Comparison of ENCODE assay signal across 9 cellular contexts in the genomic region with DNA sequence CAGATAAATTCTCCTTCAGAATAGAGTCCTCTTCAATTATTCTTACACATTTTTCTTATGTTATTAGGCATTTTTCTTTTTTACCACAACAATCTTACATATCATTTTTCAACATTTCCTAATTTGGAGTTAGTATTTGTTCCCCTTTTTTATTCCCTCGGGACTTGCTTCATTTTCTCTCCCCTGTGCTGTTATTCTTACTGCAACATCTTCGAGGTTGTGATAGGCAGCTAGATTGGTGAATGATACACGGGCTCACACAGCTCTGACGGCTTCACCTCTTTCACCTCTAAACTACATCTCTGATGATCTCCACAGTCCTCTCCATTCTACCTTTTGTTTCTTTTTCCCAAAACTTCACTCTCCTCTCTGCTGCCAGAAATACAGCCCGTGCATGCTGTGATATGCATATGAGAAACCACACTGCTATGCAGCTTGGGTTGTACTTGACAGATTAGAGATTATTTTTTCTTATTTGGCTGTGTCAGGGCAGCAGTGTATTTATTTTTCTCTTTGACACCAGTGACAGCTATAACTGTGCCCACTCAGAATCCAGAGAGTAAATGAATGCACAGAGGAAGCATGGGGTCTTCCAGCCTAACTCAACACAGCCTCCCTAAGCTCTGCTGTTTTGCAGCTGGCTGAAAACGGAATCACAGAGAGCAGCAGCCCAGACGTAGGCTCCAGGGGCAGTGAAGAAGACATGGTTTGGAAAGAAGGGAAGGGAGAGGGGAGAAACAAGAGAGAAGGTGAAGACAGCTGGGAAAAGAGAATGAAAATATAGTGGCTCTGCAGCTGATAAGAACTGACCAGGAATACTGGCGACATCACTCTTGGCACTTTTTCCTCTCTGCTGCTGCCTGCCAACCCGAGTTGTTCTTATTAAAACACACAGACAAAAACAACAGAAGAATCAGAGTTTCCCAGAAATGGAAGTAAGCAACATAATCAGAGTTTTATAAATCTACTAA.
A peak's percentile ranks its signal among the peaks of the same experiment; 100 is the strongest.
DNase-seq lines count a peak whose midpoint lies in the region; ATAC-seq, FAIRE-seq and TF ChIP-seq lines count a peak whose summit lies in the region.
"Had no signal": no experiment of that assay in that cellular context is flagged by ENCODE, and none has a peak within 500 bp of the region (broad histone marks: within the 10 kb centered on the region; RNA-seq: fewer than 3 reads in every experiment).

No MANE protein-coding gene starts in this region.

- H3K27ac Mint-ChIP-seq in naive B cell (peak overlapping the region in 4 of 6 donors; percentile 6 to 22 (median 11)), immature natural killer cell (no peak overlapping the region)

- in situ Hi-C loops in HepG2 (cut with HindIII; ENCODE audit: extremely low pct_ligation_motif_present, low pct_unique_long_range_greater_than_20kb): no loop called here

- no peaks in the 10 kb centered on the region for H3K27me3 Mint-ChIP-seq in naive B cell
- H3K27me3 Mint-ChIP-seq in immature natural killer cell (ENCODE audit: low read depth in 3 of 3): peaks cover 0 to 1% (median 0%) of the 10 kb centered on the region in 3 donors

- H3K9me3 Mint-ChIP-seq in naive B cell: peaks cover 2 to 14% (median 8%) of the 10 kb centered on the region in 7 donors
- no peaks in the 10 kb centered on the region for H3K9me3 Mint-ChIP-seq in immature natural killer cell

- TF ChIP-seq POLR2A in right lobe of liver (IDR thresholded peaks at IDR 0.05) (no peak), HepG2 (IDR thresholded peaks at IDR 0.05; ENCODE audit: insufficient read depth in 1 of 2, low read depth in 2 of 2, low read length in 2 of 2) (no peak)

- H3K4me1 Mint-ChIP-seq in naive B cell (peaks cover 17 to 23% (median 21%) of the 10 kb centered on the region in 3 donors), immature natural killer cell (no peaks in the 10 kb centered on the region)

- no peak overlapping the region for H3K4me2 ChIP-seq in HepG2 (ENCODE audit: low read depth, low read length)

- 39% methylated on average over 9 of the region's 9 CpGs for WGBS in right lobe of liver (ENCODE audit: insufficient coverage, low coverage, low lambda C conversion rate, missing lambda C conversion rate)
- WGBS in HepG2 (ENCODE audit: low lambda C conversion rate): 2% methylated on average over 9 of the region's 9 CpGs
- WGBS in aorta, 2 donors: 3 to 5% methylated on average over 9 of the region's 9 CpGs

- BruUV-seq in HepG2 (replicated peaks; lab: Mats Ljungman, UMichigan): no TSS peak

- H3K27ac ChIP-seq in right lobe of liver (no peak overlapping the region), HepG2 (ENCODE audit: extremely low read length, insufficient read depth, low read length) (no peak overlapping the region), aorta (ENCODE audit: low read depth in 1 of 2, low read length in 2 of 2) (no peak overlapping the region)

- H3K4me3 Mint-ChIP-seq in naive B cell: peak overlapping the region in 3 of 8 donors; percentile 2 to 31 (median 8)
- no peak overlapping the region for H3K4me3 Mint-ChIP-seq in immature natural killer cell

- H3K9ac ChIP-seq in HepG2 (ENCODE audit: insufficient read depth, low read depth, low read length): no peak overlapping the region

- POLR2A ChIA-PET in HepG2 (lab: Yijun Ruan, JAX): no interaction called here

- H3K9me3 ChIP-seq in right lobe of liver: no peaks in the 10 kb centered on the region
- no peaks in the 10 kb centered on the region for H3K9me3 ChIP-seq in HepG2 (ENCODE audit: low read length)
- peaks cover 1% of the 10 kb centered on the region for H3K9me3 ChIP-seq in aorta (ENCODE audit: control insufficient read depth, low read length)

- TF ChIP-seq CTCF in right lobe of liver (IDR thresholded peaks at IDR 0.05): no peak
- no peak for TF ChIP-seq CTCF in HepG2 (CRISPR knock-in tag; IDR thresholded peaks at IDR 0.05)

- H3K4me1 ChIP-seq in right lobe of liver: no peaks in the 10 kb centered on the region
- H3K4me1 ChIP-seq in HepG2 (ENCODE audit: insufficient read depth, low read length): no peaks in the 10 kb centered on the region
- no peaks in the 10 kb centered on the region for H3K4me1 ChIP-seq in aorta (ENCODE audit: control insufficient read depth in 1 of 2, insufficient read depth in 2 of 2, low read length in 2 of 2)

- CTCF ChIA-PET in HepG2 (lab: Yijun Ruan, JAX; ENCODE audit: low intra/inter-chr PET ratio, low total read pairs): no interaction called here

- no peaks in the 10 kb centered on the region for H4K20me1 ChIP-seq in HepG2 (ENCODE audit: insufficient read depth, low read length)

- no peak for FAIRE-seq in HepG2 (lab: Jason Lieb, UNC)

- ATAC-seq in right lobe of liver: peak in 3 of 4 donors; percentile 30 to 37 (median 32)
- ATAC-seq in HepG2: no peak
- ATAC-seq in naive B cell (ENCODE audit: low read depth in 2 of 2): peak; percentile 46 to 64
- peak; percentile 79 for ATAC-seq in aorta (ENCODE audit: low FRiP score)

- DNase-seq in right lobe of liver (no peak), HepG2 (ENCODE audit: low spot score) (no peak), fibroblast of gingiva (ENCODE audit: low read depth) (peak; percentile 78), naive B cell (peak; percentile 24), aorta (peak; percentile 51 to 77), GM19240 (ENCODE audit: insufficient read length, low spot score) (no peak), NCI-H345 (lab: John Stamatoyannopoulos, UW) (no peak), immature natural killer cell (no peak)
- DNase-seq: activated CD8-positive, alpha-beta memory T cell treated with anti-CD3 and anti-CD28 coated beads, Interleukin-2, amount 50 U/mL, for 48 hours had no signal

- no peaks in the 10 kb centered on the region for H3K79me2 ChIP-seq in HepG2 (ENCODE audit: insufficient read depth, low read length)

- H3K4me3 ChIP-seq in right lobe of liver (no peak overlapping the region), HepG2 (replicated peaks in 1 of 3; ENCODE audit: insufficient read depth in 1 of 3, low read depth in 2 of 3, low read length in 3 of 3) (no peak overlapping the region), aorta (ENCODE audit: low read length in 2 of 2) (peak overlapping the region; percentile 50 to 59)

- intact Hi-C loops in right lobe of liver (cut with DNase I) (no loop called here), HepG2 (cut with micrococcal nuclease; ENCODE audit: unreplicated experiment) (no loop called here), aorta (cut with DNase I) (no loop called here)

- TF ChIP-seq EP300 in HepG2 (IDR thresholded peaks at IDR 0.05; ENCODE audit: low read depth in 2 of 2, low read length in 2 of 2) (no peak), HepG2 (CRISPR knock-in tag; IDR thresholded peaks at IDR 0.05; ENCODE audit: borderline replicate concordance) (no peak)

- no peak for TF ChIP-seq RAD21 in HepG2 (CRISPR knock-in tag; IDR thresholded peaks at IDR 0.05)

- no peak overlapping the region for H2AFZ ChIP-seq in HepG2 (ENCODE audit: low read length)

- H3K36me3 ChIP-seq in right lobe of liver (no peaks in the 10 kb centered on the region), HepG2 (replicated peaks in 1 of 2; ENCODE audit: control insufficient read depth in 1 of 2, insufficient read depth in 2 of 2, low read length in 2 of 2) (no peaks in the 10 kb centered on the region), aorta (ENCODE audit: control insufficient read depth in 1 of 2, insufficient read depth in 2 of 2, low read length in 1 of 2) (no peaks in the 10 kb centered on the region)

- peaks cover 22 to 24% of the 10 kb centered on the region in 2 donors for H3K36me3 Mint-ChIP-seq in naive B cell
- peaks cover 7 to 13% (median 12%) of the 10 kb centered on the region in 3 donors for H3K36me3 Mint-ChIP-seq in immature natural killer cell

- no peaks in the 10 kb centered on the region for H3K27me3 ChIP-seq in right lobe of liver
- H3K27me3 ChIP-seq in HepG2 (ENCODE audit: control insufficient read depth in 1 of 2, insufficient read depth in 2 of 2, low read length in 2 of 2): no peaks in the 10 kb centered on the region
- no peaks in the 10 kb centered on the region for H3K27me3 ChIP-seq in aorta (ENCODE audit: control insufficient read depth in 1 of 2, insufficient read depth in 2 of 2, low read length in 1 of 2)

TF ChIP-seq in HepG2, 621 proteins besides CTCF, POLR2A, EP300 and RAD21 (continues in another document):
- TF ChIP-seq PHF5A (CRISPR knock-in tag; IDR thresholded peaks at IDR 0.05; ENCODE audit: low read depth, unreplicated experiment): no peak
- no peak for TF ChIP-seq YEATS2 (CRISPR knock-in tag; IDR thresholded peaks at IDR 0.05; ENCODE audit: borderline replicate concordance)
- TF ChIP-seq ZNF660 (CRISPR knock-in tag; IDR thresholded peaks at IDR 0.05; ENCODE audit: borderline replicate concordance, low read depth): no peak
- TF ChIP-seq ZNF776 (CRISPR knock-in tag; IDR thresholded peaks at IDR 0.05): no peak

Comparison
In these comparisons a context has a peak if more than half of its experiments do, and no peak if none do; other contexts are left out.
1. DNase-seq: peak in fibroblast of gingiva (single experiment), naive B cell (single experiment) and aorta (2 of 2); none in right lobe of liver (0 of 3), HepG2 (single experiment), GM19240 (single experiment), NCI-H345 (single experiment) and immature natural killer cell (0 of 3).
2. H3K4me3 ChIP-seq: peak in aorta (2 of 2); none in right lobe of liver (0 of 3) and HepG2 (0 of 3).
3. H3K27ac Mint-ChIP-seq: peak in naive B cell (4 of 6); none in immature natural killer cell (0 of 6).